In genomic region chr10:116948530-116948870, GRCh38 we compare ENCODE assay signal across 17 cellular contexts. TPM values are rescaled to one million over a fixed set of nuclear protein-coding genes. Genes with fewer than 3 reads are reported as not detected.
DNase-seq lines count a peak whose midpoint lies in the region; ATAC-seq and TF ChIP-seq lines count a peak whose summit lies in the region.
"Had no signal": no experiment of that assay in that cellular context is flagged by ENCODE, and none has a peak within 500 bp of the region (broad histone marks: within the 10 kb centered on the region; RNA-seq: fewer than 3 reads in every experiment).

No MANE protein-coding gene starts in this region.

- H3K36me3 Mint-ChIP-seq in dendritic cell treated with granulocyte-macrophage colony-stimulating factor and Interleukin-4, amounts not matched to agents 40 ng/mL and 50 ng/mL, for 4 days (ENCODE audit: low read depth) = peaks cover 38% of the 10 kb centered on the region
- H3K36me3 Mint-ChIP-seq: activated CD8-positive, alpha-beta memory T cell treated with anti-CD3 and anti-CD28 coated beads, Interleukin-2, amount 10 ng/mL, durations not matched to agents 7 days and 5 days; stimulated activated naive B cell treated with anti-CD40 and anti-IgM and Interleukin-4, amounts not matched to agents 10 μg/mL and 1 μg/mL and 100 μg/mL, for 72 hours; T-cell had no signal

- peaks cover 0 to 15% (median 0%) of the 10 kb centered on the region in 4 donors for H3K4me1 ChIP-seq in stomach

- H3K4me1 Mint-ChIP-seq in dendritic cell treated with granulocyte-macrophage colony-stimulating factor and Interleukin-4, amounts not matched to agents 40 ng/mL and 50 ng/mL, for 4 days (ENCODE audit: low read depth) = peaks cover 30% of the 10 kb centered on the region
- H3K4me1 Mint-ChIP-seq: activated B cell treated with CpG ODN at 0.5 μM for 24 hours; stimulated activated naive B cell treated with anti-CD40 and anti-IgM and Interleukin-4, amounts not matched to agents 10 μg/mL and 1 μg/mL and 100 μg/mL, for 72 hours; T-cell had no signal

- DNase-seq in left ventricle myocardium superior (no peak), Right ventricle myocardium superior (no peak), NCI-H1436 (lab: John Stamatoyannopoulos, UW) (no peak), dermis blood vessel endothelial cell (no peak), epidermal melanocyte (ENCODE audit: insufficient read length, low spot score) (no peak), stomach (no peak)
- DNase-seq: activated B cell treated with CpG ODN at 0.5 μM for 24 hours; activated CD8-positive, alpha-beta memory T cell treated with anti-CD3 and anti-CD28 coated beads, Interleukin-2, amount 10 ng/mL, durations not matched to agents 7 days and 5 days; effector memory CD8-positive, alpha-beta T cell; GF-D8; NCI-H1048; NCI-H2171; stimulated activated naive B cell treated with anti-CD40 and anti-IgM and Interleukin-4, amounts not matched to agents 10 μg/mL and 1 μg/mL and 100 μg/mL, for 72 hours; T-cell had no signal

- no peaks in the 10 kb centered on the region for H3K27me3 ChIP-seq in stomach

- no peaks in the 10 kb centered on the region for H3K9me3 ChIP-seq in stomach

- peaks cover 0 to 33% (median 27%) of the 10 kb centered on the region in 4 donors for H3K36me3 ChIP-seq in stomach

- no peaks in the 10 kb centered on the region for H3K9me3 Mint-ChIP-seq in dendritic cell treated with granulocyte-macrophage colony-stimulating factor and Interleukin-4, amounts not matched to agents 40 ng/mL and 50 ng/mL, for 4 days
- H3K9me3 Mint-ChIP-seq: stimulated activated naive B cell treated with anti-CD40 and anti-IgM and Interleukin-4, amounts not matched to agents 10 μg/mL and 1 μg/mL and 100 μg/mL, for 72 hours; T-cell had no signal

- intact Hi-C loops in left ventricle myocardium superior (cut with micrococcal nuclease) = no loop called here
- intact Hi-C loops in Right ventricle myocardium superior (cut with DNase I) = no loop called here
- intact Hi-C loops in dendritic cell treated with granulocyte-macrophage colony-stimulating factor and Interleukin-4, amounts not matched to agents 40 ng/mL and 50 ng/mL, for 4 days (cut with micrococcal nuclease) = loop anchor here (1.0 kb wide), 1 partner anchor 56 kb away; no protein-coding TSS in a partner anchor
- intact Hi-C loops in stomach (cut with DNase I; ENCODE audit: low total_unique reads) = no loop called here

- no peak for TF ChIP-seq POLR2A in stomach (IDR thresholded peaks at IDR 0.05)

- H3K27me3 Mint-ChIP-seq in dendritic cell treated with granulocyte-macrophage colony-stimulating factor and Interleukin-4, amounts not matched to agents 40 ng/mL and 50 ng/mL, for 4 days = no peaks in the 10 kb centered on the region
- H3K27me3 Mint-ChIP-seq: activated CD8-positive, alpha-beta memory T cell treated with anti-CD3 and anti-CD28 coated beads, Interleukin-2, amount 10 ng/mL, durations not matched to agents 7 days and 5 days; effector memory CD8-positive, alpha-beta T cell; stimulated activated naive B cell treated with anti-CD40 and anti-IgM and Interleukin-4, amounts not matched to agents 10 μg/mL and 1 μg/mL and 100 μg/mL, for 72 hours had no signal

- H3K27ac ChIP-seq in stomach = peak overlapping the region in 2 of 5 donors; percentile 18 to 27

- H3K27ac Mint-ChIP-seq in dendritic cell treated with granulocyte-macrophage colony-stimulating factor and Interleukin-4, amounts not matched to agents 40 ng/mL and 50 ng/mL, for 4 days = peak overlapping the region; percentile 85
- H3K27ac Mint-ChIP-seq: activated B cell treated with CpG ODN at 0.5 μM for 24 hours; activated CD8-positive, alpha-beta memory T cell treated with anti-CD3 and anti-CD28 coated beads, Interleukin-2, amount 10 ng/mL, durations not matched to agents 7 days and 5 days; activated naive CD4-positive, alpha-beta T cell treated with anti-CD3 and anti-CD28 coated beads, Interleukin-2, amount 50 U/mL, for 72 hours; effector memory CD8-positive, alpha-beta T cell; stimulated activated naive B cell treated with anti-CD40 and anti-IgM and Interleukin-4, amounts not matched to agents 10 μg/mL and 1 μg/mL and 100 μg/mL, for 72 hours; T-cell had no signal

- no peak for TF ChIP-seq CTCF in stomach (IDR thresholded peaks at IDR 0.05)

- no peak for TF ChIP-seq EP300 in stomach (IDR thresholded peaks at IDR 0.05)

- no peak overlapping the region for H3K4me3 ChIP-seq in stomach

- ATAC-seq in left ventricle myocardium superior (peak; percentile 12), Right ventricle myocardium superior (ENCODE audit: poor library complexity) (no peak), HG03575 (IDR thresholded peaks at IDR 0.05; ENCODE audit: extremely low read depth, insufficient number of reproducible peaks, low FRiP score, unreplicated experiment) (peak; percentile 25)
- ATAC-seq: activated CD8-positive, alpha-beta memory T cell treated with anti-CD3 and anti-CD28 coated beads, Interleukin-2, amount 10 ng/mL, durations not matched to agents 7 days and 5 days; activated naive CD4-positive, alpha-beta T cell treated with anti-CD3 and anti-CD28 coated beads, Interleukin-2, amount 50 U/mL, for 72 hours; effector memory CD8-positive, alpha-beta T cell; stimulated activated naive B cell treated with anti-CD40 and anti-IgM and Interleukin-4, amounts not matched to agents 10 μg/mL and 1 μg/mL and 100 μg/mL, for 72 hours; T-cell had no signal

- peak overlapping the region; percentile 42 for H3K4me3 Mint-ChIP-seq in dendritic cell treated with granulocyte-macrophage colony-stimulating factor and Interleukin-4, amounts not matched to agents 40 ng/mL and 50 ng/mL, for 4 days
- H3K4me3 Mint-ChIP-seq: activated B cell treated with CpG ODN at 0.5 μM for 24 hours; activated CD8-positive, alpha-beta memory T cell treated with anti-CD3 and anti-CD28 coated beads, Interleukin-2, amount 10 ng/mL, durations not matched to agents 7 days and 5 days; effector memory CD8-positive, alpha-beta T cell; stimulated activated naive B cell treated with anti-CD40 and anti-IgM and Interleukin-4, amounts not matched to agents 10 μg/mL and 1 μg/mL and 100 μg/mL, for 72 hours; T-cell had no signal

- 61 to 97% (median 86%) methylated on average over 1 of the region's 1 CpG for whole genome bisulfite sequencing in stomach, 5 donors

RNA-seq across cellular contexts. Expression of gene SHTN1, which starts 56.5 kb away (rescaled TPM):
- total RNA-seq in left ventricle myocardium superior = 5.0 TPM
- 2.6 TPM for total RNA-seq in Right ventricle myocardium superior
- 1.0 and 2.9 TPM in 2 replicates for total RNA-seq in dermis blood vessel endothelial cell
- total RNA-seq in stomach = 10 to 100 TPM; 13.3 to 49.1 (median 19.3) TPM
- 10 to 100 TPM in 1 of 3 donors, 1 to 10 TPM in 2; 7.4 to 10.2 (median 8.8) TPM for polyA plus RNA-seq in stomach
- total RNA-seq: activated B cell treated with CpG ODN at 0.5 μM for 24 hours; activated CD8-positive, alpha-beta memory T cell treated with anti-CD3 and anti-CD28 coated beads, Interleukin-2, amount 10 ng/mL, durations not matched to agents 7 days and 5 days had no signal
